Comparison of ENCODE assay signal across 19 cellular contexts in genomic region chr14:34235635-34236300, GRCh38.
"Had no signal": no experiment of that assay in that cellular context is flagged by ENCODE, and none has a peak within 500 bp of the region (broad histone marks: within the 10 kb centered on the region; RNA-seq: fewer than 3 reads in every experiment).

No MANE protein-coding gene starts in this region.

- H3K27ac ChIP-seq: cardiac muscle cell, epithelial cell of prostate, SK-N-MC had no signal

- DNase-seq: activated CD4-positive, alpha-beta memory T cell treated with anti-CD3 and anti-CD28 coated beads for 36 hours; activated CD4-positive, alpha-beta T cell treated with anti-CD3 and anti-CD28 coated beads for 48 hours; activated effector memory CD4-positive, alpha-beta T cell treated with anti-CD3 and anti-CD28 coated beads, Interleukin-2, amount 50 U/mL, for 16 hours; activated naive CD4-positive, alpha-beta T cell treated with anti-CD3 and anti-CD28 coated beads, Interleukin-2, amount 50 U/mL, for 16 hours; activated naive CD8-positive, alpha-beta T cell treated with anti-CD3 and anti-CD28 coated beads, Interleukin-2, amount 50 U/mL, for 24 hours; foreskin fibroblast; glutamatergic neuron; hypothalamus; naive thymus-derived CD4-positive, alpha-beta T cell; occipital lobe; posterior cingulate gyrus; small intestine; stimulated activated CD4-positive, alpha-beta T cell treated with anti-CD3 and anti-CD28 coated beads, Interleukin-15, amount 100 ng/mL, for 24 hours; SW 1271; T-helper 17 cell had no signal

- ATAC-seq: activated naive CD8-positive, alpha-beta T cell treated with anti-CD3 and anti-CD28 coated beads, Interleukin-2, amount 50 U/mL, for 24 hours; naive thymus-derived CD4-positive, alpha-beta T cell; stimulated activated memory B cell treated with anti-CD40 and anti-IgM and Interleukin-4, amounts not matched to agents 10 μg/mL and 1 μg/mL and 100 μg/mL, for 72 hours; T-helper 17 cell had no signal

- H3K27me3 ChIP-seq: cardiac muscle cell had no signal

- H3K4me3 ChIP-seq: cardiac muscle cell, SK-N-MC had no signal

- H3K36me3 ChIP-seq: cardiac muscle cell had no signal
